Comparison of ENCODE assay signal across 3 cellular contexts in the genomic region with DNA sequence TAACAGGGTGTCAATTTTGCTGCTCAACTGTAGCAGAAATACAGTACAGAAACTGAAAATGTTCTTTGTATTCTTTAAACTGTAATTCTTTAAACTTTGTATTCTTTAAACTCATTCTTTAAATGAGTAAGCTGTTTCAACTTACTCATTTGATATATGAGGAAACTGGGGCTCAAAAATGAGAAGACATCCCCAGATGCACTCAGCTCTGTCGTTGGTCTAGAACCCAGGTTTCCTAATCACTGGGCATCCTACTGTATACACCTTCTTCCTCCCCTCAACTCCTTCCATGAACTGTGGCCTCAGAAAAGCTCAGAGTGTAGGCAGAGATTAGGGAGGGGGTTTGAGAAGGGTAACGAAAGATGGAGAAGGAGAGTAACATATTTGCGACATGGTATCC.
"Had no signal": no experiment of that assay in that cellular context is flagged by ENCODE, and none has a peak within 500 bp of the region (broad histone marks: within the 10 kb centered on the region; RNA-seq: fewer than 3 reads in every experiment).

No MANE protein-coding gene starts in this region.

- DNase-seq: GDM1, GF-D8 had no signal

- ATAC-seq: GM12878 had no signal
